Comparison of ENCODE assay signal across 30 cellular contexts in genomic region chr13:34620073-34620858, GRCh38.
DNase-seq lines count a peak whose midpoint lies in the region; ATAC-seq and TF ChIP-seq lines count a peak whose summit lies in the region.
"Had no signal": no experiment of that assay in that cellular context is flagged by ENCODE, and none has a peak within 500 bp of the region (broad histone marks: within the 10 kb centered on the region; RNA-seq: fewer than 3 reads in every experiment).

No MANE protein-coding gene starts in this region.

- no TSS peak for BruUV-seq in A673 (replicated peaks; lab: Mats Ljungman, UMichigan)

- H3K4me3 ChIP-seq in A673 (ENCODE audit: low read depth, low read length, poor library complexity, severe bottlenecking) (no peak overlapping the region), endodermal cell (ENCODE audit: low read length) (no peak overlapping the region)
- H3K4me3 ChIP-seq: A549, adrenal gland, breast epithelium, heart right ventricle, lower lobe of right lung, testis, uterus had no signal

- H3K4me1 ChIP-seq in A673 (ENCODE audit: insufficient read depth, low read length, poor library complexity, severe bottlenecking) = no peaks in the 10 kb centered on the region
- peaks cover 19% of the 10 kb centered on the region for H3K4me1 ChIP-seq in endodermal cell (ENCODE audit: control insufficient read depth, insufficient read depth, low read length)
- H3K4me1 ChIP-seq: A549, breast epithelium, heart right ventricle, lower lobe of right lung, testis, uterus had no signal

- H3K9me3 ChIP-seq in A673 (ENCODE audit: low read depth, low read length, poor library complexity, severe bottlenecking) = no peaks in the 10 kb centered on the region
- H3K9me3 ChIP-seq in endodermal cell (ENCODE audit: control insufficient read depth, low read length) = no peaks in the 10 kb centered on the region
- H3K9me3 ChIP-seq: A549, adrenal gland, breast epithelium, lower lobe of right lung, testis, uterus had no signal

- H3K36me3 ChIP-seq in A673 (ENCODE audit: insufficient read depth, low read length, poor library complexity, severe bottlenecking) = no peaks in the 10 kb centered on the region
- no peaks in the 10 kb centered on the region for H3K36me3 ChIP-seq in endodermal cell (ENCODE audit: control insufficient read depth, insufficient read depth, low read length)
- H3K36me3 ChIP-seq: adrenal gland, breast epithelium, heart right ventricle, lower lobe of right lung, uterus had no signal

- DNase-seq in A673 (ENCODE audit: low spot score) = peak; percentile 10
- peak; percentile 40 for DNase-seq in M059J (ENCODE audit: low read depth)
- peak; percentile 81 for DNase-seq in NCI-H748 (lab: John Stamatoyannopoulos, UW; ENCODE audit: unreplicated experiment)
- DNase-seq in endodermal cell = no peak
- DNase-seq in NCI-H2196 treated with DMSO at 0.1 percent for 48 hours (lab: John Stamatoyannopoulos, UW; ENCODE audit: unreplicated experiment) = no peak
- DNase-seq in NCI-H2081 treated with DMSO at 0.1 percent for 48 hours (lab: John Stamatoyannopoulos, UW) = no peak
- DNase-seq in effector memory CD8-positive, alpha-beta T cell = no peak
- no peak for DNase-seq in LoVo (ENCODE audit: low spot score)
- DNase-seq: activated naive CD4-positive, alpha-beta T cell treated with Interleukin-2 at 50 U/mL for 16 hours; adrenal gland; effector memory CD4-positive, alpha-beta T cell; foreskin melanocyte; GF-D8; GOT3; heart right ventricle; kidney glomerular epithelial cell; lower lobe of right lung; natural killer cell; NCI-H1436; NCI-H345; NK-92 treated with Interleukin-12 subunit alpha and Interleukin-12 subunit beta, amount 100 ng/mL, for 24 hours; PC-3; Right ventricle myocardium superior; stimulated activated naive CD8-positive, alpha-beta T cell treated with anti-CD3 and anti-CD28 coated beads, Interleukin-15, Interleukin-2, amounts not matched to agents 100 U/mL and 50 U/mL, for 24 hours; testis; uterus had no signal

- 76 to 96% methylated on average over 3 to 7 of the region's 7 CpGs for WGBS in endodermal cell (ENCODE audit: insufficient coverage in 1 of 2, insufficient read length in 1 of 2), 2 experiments

- H3K36me3 Mint-ChIP-seq in endodermal cell (ENCODE audit: low read depth) = no peaks in the 10 kb centered on the region
- no peaks in the 10 kb centered on the region for H3K36me3 Mint-ChIP-seq in effector memory CD8-positive, alpha-beta T cell (ENCODE audit: insufficient read depth)
- H3K36me3 Mint-ChIP-seq: IgD-negative memory B cell, natural killer cell, WTC11 had no signal

- intact Hi-C loops in A673 (cut with micrococcal nuclease; ENCODE audit: unreplicated experiment) = no loop called here

- H3K9ac ChIP-seq in endodermal cell (ENCODE audit: extremely low read depth, low read length, poor library complexity, severe bottlenecking) = no peak overlapping the region

- peaks cover 45% of the 10 kb centered on the region for H3K4me1 Mint-ChIP-seq in endodermal cell
- H3K4me1 Mint-ChIP-seq in effector memory CD8-positive, alpha-beta T cell (ENCODE audit: low read depth in 2 of 2) = no peaks in the 10 kb centered on the region
- H3K4me1 Mint-ChIP-seq: IgD-negative memory B cell, natural killer cell had no signal

- H3K27ac Mint-ChIP-seq in endodermal cell = no peak overlapping the region
- H3K27ac Mint-ChIP-seq in effector memory CD8-positive, alpha-beta T cell = no peak overlapping the region
- H3K27ac Mint-ChIP-seq: IgD-negative memory B cell, natural killer cell, WTC11 had no signal

- no peaks in the 10 kb centered on the region for H3K27me3 Mint-ChIP-seq in endodermal cell (ENCODE audit: insufficient read depth)
- no peaks in the 10 kb centered on the region for H3K27me3 Mint-ChIP-seq in effector memory CD8-positive, alpha-beta T cell
- H3K27me3 Mint-ChIP-seq: IgD-negative memory B cell had no signal

- POLR2A ChIA-PET in A673 (lab: Charles Lee; ENCODE audit: low non-redundant PET) = no interaction called here

- CTCF ChIA-PET in A673 (lab: Charles Lee) = no interaction called here

- H3K4me3 Mint-ChIP-seq in endodermal cell = no peak overlapping the region
- H3K4me3 Mint-ChIP-seq in effector memory CD8-positive, alpha-beta T cell = no peak overlapping the region
- H3K4me3 Mint-ChIP-seq: IgD-negative memory B cell, natural killer cell, WTC11 had no signal

- no peak for ATAC-seq in effector memory CD8-positive, alpha-beta T cell (replicated peaks)
- ATAC-seq: A549; heart right ventricle; lower lobe of right lung; natural killer cell; PC-3; stimulated activated naive CD8-positive, alpha-beta T cell treated with anti-CD3 and anti-CD28 coated beads, Interleukin-15, Interleukin-2, amounts not matched to agents 100 U/mL and 50 U/mL, for 24 hours; WTC11 had no signal

- H3K27ac ChIP-seq in A673 (ENCODE audit: low read depth, low read length, poor library complexity, severe bottlenecking) (no peak overlapping the region), endodermal cell (ENCODE audit: low read depth, low read length) (peak overlapping the region; percentile 40)
- H3K27ac ChIP-seq: A549, adrenal gland, breast epithelium, heart right ventricle, lower lobe of right lung, testis, uterus had no signal

- no peaks in the 10 kb centered on the region for H3K27me3 ChIP-seq in A673 (replicated peaks; ENCODE audit: insufficient read depth, low read depth, low read length, poor library complexity)
- H3K27me3 ChIP-seq in endodermal cell (ENCODE audit: control insufficient read depth, insufficient read depth, low read length, poor library complexity, severe bottlenecking) = no peaks in the 10 kb centered on the region
- H3K27me3 ChIP-seq: adrenal gland, breast epithelium, heart right ventricle, testis, uterus had no signal

- TF ChIP-seq CTCF in A673 (conservative IDR thresholded peaks at IDR 0.05; ENCODE audit: low read depth, low read length) (no peak), endodermal cell (conservative IDR thresholded peaks at IDR 0.05) (no peak)

- no peaks in the 10 kb centered on the region for H3K9me3 Mint-ChIP-seq in endodermal cell
- H3K9me3 Mint-ChIP-seq in effector memory CD8-positive, alpha-beta T cell = peaks cover 0 to 6% of the 10 kb centered on the region in 2 donors
- H3K9me3 Mint-ChIP-seq: IgD-negative memory B cell had no signal

Comparison
In these comparisons a context has a peak if more than half of its experiments do, and no peak if none do; other contexts are left out.
1. DNase-seq: peak in A673 (single experiment), M059J (single experiment) and NCI-H748 (single experiment); none in endodermal cell (single experiment), NCI-H2196 treated with DMSO at 0.1 percent for 48 hours (single experiment), NCI-H2081 treated with DMSO at 0.1 percent for 48 hours (single experiment), effector memory CD8-positive, alpha-beta T cell (0 of 3) and LoVo (single experiment).